ENCODE assay signal across 30 cellular contexts in genomic region chr19:31148671-31149070, GRCh38.
"Had no signal": no experiment of that assay in that cellular context is flagged by ENCODE, and none has a peak within 500 bp of the region (broad histone marks: within the 10 kb centered on the region; RNA-seq: fewer than 3 reads in every experiment).

No MANE protein-coding gene starts in this region.

- DNase-seq: activated CD4-positive, alpha-beta memory T cell treated with anti-CD3 and anti-CD28 coated beads, Interleukin-2, amount 10 ng/mL, durations not matched to agents 7 days and 5 days; activated CD4-positive, alpha-beta T cell treated with anti-CD3 and anti-CD28 coated beads for 1 hour; activated CD4-positive, alpha-beta T cell treated with anti-CD3 and anti-CD28 coated beads for 36 hours; activated CD4-positive, alpha-beta T cell treated with anti-CD3 and anti-CD28 coated beads for 48 hours; activated CD4-positive, alpha-beta T cell treated with anti-CD3 and anti-CD28 coated beads, Interleukin-2, amount 10 ng/mL, durations not matched to agents 7 days and 5 days; activated CD4-positive, alpha-beta T cell treated with anti-CD3 and anti-CD28 coated beads, Interleukin-2, amount 50 U/mL, for 48 hours; activated CD4-positive, CD25-positive, alpha-beta regulatory T cell; activated CD8-positive, alpha-beta memory T cell treated with anti-CD3 and anti-CD28 coated beads for 24 hours; activated CD8-positive, alpha-beta memory T cell treated with anti-CD3 and anti-CD28 coated beads, Interleukin-2, amount 10 ng/mL, durations not matched to agents 7 days and 5 days; activated CD8-positive, alpha-beta memory T cell treated with anti-CD3 and anti-CD28 coated beads, Interleukin-2, amount 50 U/mL, for 48 hours; activated CD8-positive, alpha-beta T cell treated with anti-CD3 and anti-CD28 coated beads, Interleukin-2, amount 10 ng/mL, durations not matched to agents 7 days and 5 days; activated effector memory CD4-positive, alpha-beta T cell treated with Interleukin-2 at 50 U/mL for 16 hours; activated gamma-delta T cell; activated naive CD4-positive, alpha-beta T cell treated with anti-CD3 and anti-CD28 coated beads, Interleukin-2, amount 10 ng/mL, durations not matched to agents 7 days and 5 days; activated naive CD4-positive, alpha-beta T cell treated with Interleukin-2 at 50 U/mL for 16 hours; activated naive CD8-positive, alpha-beta T cell treated with anti-CD3 and anti-CD28 coated beads, Interleukin-2, amount 10 ng/mL, durations not matched to agents 7 days and 5 days; activated naive CD8-positive, alpha-beta T cell treated with anti-CD3 and anti-CD28 coated beads, Interleukin-2, amount 50 U/mL, for 24 hours; activated T-cell treated with anti-CD3 and anti-CD28 coated beads, Interleukin-2, amount 50 U/mL, for 24 hours; activated T-cell treated with anti-CD3 and anti-CD28 coated beads, Interleukin-2, amount 50 U/mL, for 48 hours; anterior cingulate cortex; caudate nucleus; cerebellar nuclear complex; T-helper 1 cell; T-helper 2 cell; T-helper 9 cell had no signal

- H3K27ac ChIP-seq: ascending aorta, cardiac muscle cell, WERI-Rb-1 had no signal

- H3K9me3 ChIP-seq: ascending aorta had no signal

- H3K36me3 ChIP-seq: ascending aorta, cardiac muscle cell, WERI-Rb-1 had no signal

- H3K4me1 ChIP-seq: ascending aorta had no signal

- H3K27me3 ChIP-seq: ascending aorta had no signal

- H3K4me3 ChIP-seq: ascending aorta, cardiac muscle cell had no signal

- ATAC-seq: activated CD4-positive, alpha-beta T cell treated with anti-CD3 and anti-CD28 coated beads for 36 hours; activated CD4-positive, CD25-positive, alpha-beta regulatory T cell treated with anti-CD3 and anti-CD28 coated beads, Interleukin-2, amount 50 U/mL, for 24 hours; activated CD8-positive, alpha-beta memory T cell treated with anti-CD3 and anti-CD28 coated beads, Interleukin-2, amount 10 ng/mL, durations not matched to agents 7 days and 5 days; activated CD8-positive, alpha-beta T cell treated with anti-CD3 and anti-CD28 coated beads, Interleukin-2, amount 10 ng/mL, durations not matched to agents 7 days and 5 days; activated naive CD8-positive, alpha-beta T cell treated with anti-CD3 and anti-CD28 coated beads, Interleukin-2, amount 50 U/mL, for 24 hours; WTC11 had no signal
